26 cellular contexts compared by ENCODE assay signal in the genomic region with DNA sequence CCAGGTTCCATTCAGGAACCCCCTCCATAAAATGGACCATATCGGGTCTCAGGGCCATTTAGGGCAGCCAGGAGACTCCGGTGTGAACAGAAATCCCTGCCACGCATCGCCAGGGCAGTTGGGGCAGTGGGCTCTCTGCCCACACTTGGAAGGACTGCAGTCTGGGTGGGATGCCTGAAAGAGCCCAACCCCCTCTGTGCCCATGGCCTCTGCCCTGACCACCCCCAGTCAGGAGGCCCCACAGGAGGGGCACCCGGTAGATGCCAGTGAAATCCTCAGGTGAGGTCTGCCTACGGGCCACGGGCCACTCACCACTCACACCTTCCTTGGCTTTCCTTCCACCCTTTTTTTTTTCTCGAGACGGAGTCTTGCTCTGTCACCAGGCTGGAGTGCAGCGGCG.
"Had no signal": no experiment of that assay in that cellular context is flagged by ENCODE, and none has a peak within 500 bp of the region (broad histone marks: within the 10 kb centered on the region; RNA-seq: fewer than 3 reads in every experiment).

No MANE protein-coding gene starts in this region.

- H3K9ac ChIP-seq: neural progenitor cell had no signal

- DNase-seq: cortex of kidney; effector memory CD8-positive, alpha-beta T cell; esophagus squamous epithelium; foreskin melanocyte; head of caudate nucleus; kidney; mucosa of descending colon; naive B cell; nucleus accumbens; ovary; psoas muscle; right cardiac atrium; sigmoid colon; stimulated activated CD4-positive, alpha-beta T cell treated with anti-CD3 and anti-CD28 coated beads, Interleukin-2, amount 100 ng/mL, for 24 hours; stimulated activated CD4-positive, alpha-beta T cell treated with anti-CD3 and anti-CD28 coated beads, Interleukin-4, amount 100 ng/mL, for 24 hours; stimulated activated naive CD4-positive, alpha-beta T cell treated with Interleukin-2 at 50 U/mL for 16 hours; stomach; tibial artery; upper lobe of left lung had no signal

- FAIRE-seq: endometrium, kidney, urothelium cell line had no signal

- H3K27me3 ChIP-seq: esophagus squamous epithelium, neural progenitor cell, ovary, sigmoid colon, stomach, tibial artery, upper lobe of left lung had no signal

- H3K27ac ChIP-seq: esophagus squamous epithelium, neural progenitor cell, ovary, psoas muscle, sigmoid colon, stomach, tibial artery, upper lobe of left lung had no signal

- H3K4me2 ChIP-seq: neural progenitor cell had no signal

- ATAC-seq: effector memory CD8-positive, alpha-beta T cell; left lobe of liver; mucosa of descending colon; natural killer cell treated with Interleukin-12 subunit alpha and Interleukin-12 subunit beta and Interleukin-15 and Interleukin-18, amount 100 ng/mL, for 72 hours; psoas muscle; right cardiac atrium; stimulated activated effector memory CD8-positive, alpha-beta T cell treated with anti-CD3 and anti-CD28 coated beads, Interleukin-12 subunit alpha, Interleukin-12 subunit beta, amount 100 ng/mL, for 72 hours had no signal

- H3K4me3 ChIP-seq: esophagus squamous epithelium, lung, mucosa of descending colon, neural progenitor cell, ovary, psoas muscle, sigmoid colon, stomach, tibial artery, upper lobe of left lung had no signal

- H3K36me3 ChIP-seq: neural progenitor cell, ovary, sigmoid colon had no signal

- H3K4me1 ChIP-seq: neural progenitor cell had no signal

- H2AFZ ChIP-seq: neural progenitor cell had no signal

- H3K9me3 ChIP-seq: esophagus squamous epithelium, mucosa of descending colon, ovary, psoas muscle, sigmoid colon, tibial artery, upper lobe of left lung had no signal
